ENCODE assay signal across 8 cellular contexts in genomic region chrX:152897216-152898144, GRCh38. TPM values are rescaled to one million over a fixed set of nuclear protein-coding genes. Genes with fewer than 3 reads are reported as not detected.
DNase-seq lines count a peak whose midpoint lies in the region; ATAC-seq, FAIRE-seq and TF ChIP-seq lines count a peak whose summit lies in the region.

Gene ZNF185 (plus strand): TSS chrX:152898067. CDS start chrX:152914490, 16,423 bp downstream.

- intact Hi-C loops in colonic mucosa (cut with DNase I) (no loop called here), OCI-LY7 (cut with micrococcal nuclease; ENCODE audit: unreplicated experiment) (no loop called here)

- BruUV-seq in OCI-LY7 (replicated peaks; lab: Mats Ljungman, UMichigan), result no TSS peak

- H4K20me1 ChIP-seq in OCI-LY7 (ENCODE audit: insufficient read depth, low read length), result no peaks in the 10 kb centered on the region

- H3K4me3 ChIP-seq in colonic mucosa (peak within 1 kb of the TSS; percentile 7), mononuclear cell (ENCODE audit: low read length) (no peak within 1 kb of the TSS), OCI-LY7 (ENCODE audit: low read depth, low read length, poor library complexity, severe bottlenecking) (no peak within 1 kb of the TSS)

- no peaks in the 10 kb centered on the region for H3K79me2 ChIP-seq in OCI-LY7 (ENCODE audit: insufficient read depth, low read depth, low read length)

- ATAC-seq in HG02759 (IDR thresholded peaks at IDR 0.05; ENCODE audit: unreplicated experiment), result no peak
- no peak for ATAC-seq in GM21786 (IDR thresholded peaks at IDR 0.05; ENCODE audit: unreplicated experiment)

- H3K27me3 ChIP-seq in colonic mucosa, result no peaks in the 10 kb centered on the region
- no peaks in the 10 kb centered on the region for H3K27me3 ChIP-seq in mononuclear cell (ENCODE audit: insufficient read depth, low read length)

- CTCF ChIA-PET in OCI-LY7 (lab: Charles Lee; ENCODE audit: unreplicated experiment), result no interaction called here

- no peak for FAIRE-seq in HTR-8/SVneo (lab: Jason Lieb, UNC)

- no peak for TF ChIP-seq CTCF in colonic mucosa (IDR thresholded peaks at IDR 0.05)
- no peak for TF ChIP-seq CTCF in OCI-LY7 (conservative IDR thresholded peaks at IDR 0.05; ENCODE audit: low read length)

- no peaks in the 10 kb centered on the region for H3K9me3 ChIP-seq in colonic mucosa
- H3K9me3 ChIP-seq in mononuclear cell (ENCODE audit: low read depth, low read length), result no peaks in the 10 kb centered on the region
- H3K9me3 ChIP-seq in OCI-LY7 (ENCODE audit: low read length), result no peaks in the 10 kb centered on the region

- H2AFZ ChIP-seq in OCI-LY7 (ENCODE audit: low read length), result no peak within 1 kb of the TSS

- DNase-seq in AG20443 (ENCODE audit: low spot score) (peak; percentile 52), HTR-8/SVneo (ENCODE audit: insufficient read length, low spot score) (peak; percentile 61), colonic mucosa (peak; percentile 72), OCI-LY7 (ENCODE audit: low spot score) (no peak), cerebellar nuclear complex (lab: John Stamatoyannopoulos, UW) (no peak)

- H3K4me2 ChIP-seq in OCI-LY7 (ENCODE audit: low read length), result no peak within 1 kb of the TSS

- H3K36me3 ChIP-seq in colonic mucosa, result no peaks in the 10 kb centered on the region
- H3K36me3 ChIP-seq in OCI-LY7 (ENCODE audit: insufficient read depth, low read length), result no peaks in the 10 kb centered on the region

- POLR2A ChIA-PET in OCI-LY7 (lab: Charles Lee), result no interaction called here

- H3K27ac ChIP-seq in colonic mucosa (no peak within 1 kb of the TSS), OCI-LY7 (ENCODE audit: low read depth, low read length, poor library complexity, severe bottlenecking) (no peak within 1 kb of the TSS)

- H3K4me1 ChIP-seq in colonic mucosa (no peaks in the 10 kb centered on the region), mononuclear cell (ENCODE audit: insufficient read depth, low read length) (no peaks in the 10 kb centered on the region), OCI-LY7 (ENCODE audit: insufficient read depth, low read length, poor library complexity, severe bottlenecking) (no peaks in the 10 kb centered on the region)

- peak within 1 kb of the TSS in 1 of 2 donors; percentile 43 for H3K9ac ChIP-seq in colonic mucosa (ENCODE audit: low read depth in 2 of 2, low read length in 2 of 2)

- H3K9me2 ChIP-seq in OCI-LY7 (ENCODE audit: insufficient read depth, low read length), result no peaks in the 10 kb centered on the region

RNA-seq across cellular contexts. Expression of gene ZNF185, which starts in this region (rescaled TPM):
- total RNA-seq in colonic mucosa, result 1 to 10 TPM; 3.6 to 4.5 TPM
- total RNA-seq in mononuclear cell, result 24.9 TPM
- total RNA-seq in OCI-LY7 (2014; rRNA removed; shearing (Covaris generic)), result 0.73 and 1.4 TPM in 2 replicates
- 20.7 and 21.3 TPM in 2 replicates for total RNA-seq in OCI-LY7 (2022)

Comparison
In these comparisons a context has a peak if more than half of its experiments do, and no peak if none do; other contexts are left out.
1. DNase-seq: peak in AG20443 (single experiment), HTR-8/SVneo (single experiment) and colonic mucosa (single experiment); none in OCI-LY7 (single experiment) and cerebellar nuclear complex (0 of 2).